Comparison of ENCODE assay signal across 24 cellular contexts in the genomic region with DNA sequence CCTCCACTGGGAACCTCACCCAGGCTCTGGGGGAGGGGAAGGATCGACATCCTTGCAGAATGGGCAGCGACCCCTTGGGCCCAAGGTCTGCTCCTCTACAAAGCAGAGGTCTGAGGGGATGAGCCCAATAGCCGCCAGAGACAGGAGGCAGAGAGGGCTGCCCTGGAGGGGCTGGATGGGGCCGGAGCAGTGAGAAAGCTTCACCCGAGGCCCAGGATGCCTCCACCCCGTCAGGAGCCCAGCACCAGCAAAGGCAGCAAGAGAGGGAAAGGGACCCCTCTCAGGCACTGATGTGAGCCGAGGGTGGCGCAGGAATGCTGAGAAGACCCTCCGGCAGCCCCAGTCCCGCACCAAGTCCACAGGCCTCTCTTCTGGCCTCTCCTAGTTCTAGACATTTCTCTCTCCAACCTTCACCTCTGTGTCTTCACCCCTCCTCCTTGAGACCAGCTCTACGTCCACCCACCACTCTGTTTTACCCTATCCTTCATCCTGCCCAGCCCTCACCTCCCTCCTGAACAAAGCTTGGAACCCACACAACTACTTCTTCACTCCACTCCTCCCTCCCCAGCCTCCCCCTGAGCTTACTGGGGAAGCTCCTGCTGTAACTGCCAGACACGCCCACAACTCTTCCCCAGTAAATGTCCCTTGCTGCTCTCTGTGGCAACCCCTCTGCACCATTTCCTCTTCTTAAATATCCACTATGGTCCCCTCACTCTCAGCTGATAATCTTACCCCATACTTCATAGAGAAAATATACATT.
"Had no signal": no experiment of that assay in that cellular context is flagged by ENCODE, and none has a peak within 500 bp of the region (broad histone marks: within the 10 kb centered on the region; RNA-seq: fewer than 3 reads in every experiment).

No MANE protein-coding gene starts in this region.

- H3K9me3 ChIP-seq: heart right ventricle, left ventricle myocardium inferior, mucosa of descending colon, right lobe of liver, testis, transverse colon had no signal

- ATAC-seq: activated CD8-positive, alpha-beta T cell treated with anti-CD3 and anti-CD28 coated beads for 36 hours; heart right ventricle; mucosa of descending colon; stimulated activated naive CD8-positive, alpha-beta T cell treated with anti-CD3 and anti-CD28 coated beads, Interleukin-15, Interleukin-2, amounts not matched to agents 100 U/mL and 50 U/mL, for 24 hours; T-helper 17 cell; WTC11 had no signal

- H3K36me3 ChIP-seq: brain microvascular endothelial cell, heart right ventricle, left ventricle myocardium inferior, right lobe of liver, transverse colon had no signal

- H3K4me1 ChIP-seq: heart right ventricle, left ventricle myocardium inferior, right lobe of liver, testis, transverse colon had no signal

- DNase-seq: activated CD4-positive, alpha-beta T cell treated with anti-CD3 and anti-CD28 coated beads, Interleukin-2, amount 50 U/mL, for 1 hour; activated CD8-positive, alpha-beta T cell treated with anti-CD3 and anti-CD28 coated beads for 36 hours; activated gamma-delta T cell treated with Interleukin-2 at 50 U/mL for 16 hours; activated naive CD4-positive, alpha-beta T cell treated with anti-CD3 and anti-CD28 coated beads, Interleukin-2, amount 50 U/mL, for 16 hours; activated T-cell treated with anti-CD3 and anti-CD28 coated beads for 4 hours; amniotic stem cell; brain microvascular endothelial cell; caudate nucleus; cortex of kidney; foreskin melanocyte; heart right ventricle; left ventricle myocardium inferior; mesendoderm; mucosa of descending colon; stimulated activated CD4-positive, alpha-beta T cell treated with anti-CD3 and anti-CD28 coated beads, Interleukin-12 subunit alpha, Interleukin-12 subunit beta, amount 100 ng/mL, for 4 hours; stimulated activated CD4-positive, alpha-beta T cell treated with anti-CD3 and anti-CD28 coated beads, Interleukin-4, amount 100 ng/mL, for 1 hour; stimulated activated naive CD8-positive, alpha-beta T cell treated with anti-CD3 and anti-CD28 coated beads, Interleukin-15, Interleukin-2, amounts not matched to agents 100 U/mL and 50 U/mL, for 24 hours; T-helper 17 cell; testis; transverse colon had no signal

- H3K27me3 ChIP-seq: brain microvascular endothelial cell, right lobe of liver, testis, transverse colon had no signal

- H3K4me3 ChIP-seq: heart right ventricle, left ventricle myocardium inferior, lung, mucosa of descending colon, right lobe of liver, skin epidermis, testis, transverse colon had no signal

- H3K27ac ChIP-seq: brain microvascular endothelial cell, heart right ventricle, left ventricle myocardium inferior, right lobe of liver, skin epidermis, testis, transverse colon had no signal
